Comparison of ENCODE assay signal across 18 cellular contexts in the genomic region with DNA sequence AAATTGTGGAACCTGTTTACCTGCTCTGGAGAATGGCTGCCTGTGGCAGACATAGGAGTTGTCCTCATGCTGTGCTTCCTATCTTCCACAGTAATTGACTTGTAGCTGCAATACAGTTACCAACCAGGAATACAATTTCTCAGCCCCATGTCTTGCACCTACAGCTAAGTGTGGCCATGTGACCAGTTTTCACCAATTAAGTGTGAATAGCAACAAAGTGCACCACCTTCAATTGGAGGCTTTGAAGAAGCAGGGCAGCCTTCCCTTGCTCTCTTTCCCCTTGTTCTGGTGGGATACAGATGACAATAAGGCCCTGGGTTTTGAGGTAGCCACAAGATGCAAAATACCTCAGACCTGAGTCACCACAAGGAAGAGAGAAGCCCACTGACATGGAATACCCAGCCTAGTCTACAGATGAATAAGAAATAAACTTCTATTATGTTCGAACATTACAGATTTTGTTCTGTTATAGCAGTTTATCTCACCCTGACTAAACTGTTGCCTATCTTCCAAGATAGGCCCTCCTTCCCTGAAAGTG.
A peak's percentile ranks its signal among the peaks of the same experiment; 100 is the strongest.
DNase-seq lines count a peak whose midpoint lies in the region; ATAC-seq, FAIRE-seq and TF ChIP-seq lines count a peak whose summit lies in the region.
"Had no signal": no experiment of that assay in that cellular context is flagged by ENCODE, and none has a peak within 500 bp of the region (broad histone marks: within the 10 kb centered on the region; RNA-seq: fewer than 3 reads in every experiment).

No MANE protein-coding gene starts in this region.

- POLR2A ChIA-PET in PC-3 (lab: Charles Lee; ENCODE audit: unreplicated experiment), result no interaction called here

- H3K4me1 Mint-ChIP-seq in GM23338 (peaks cover 9% of the 10 kb centered on the region), astrocyte (ENCODE audit: low read depth, unreplicated experiment) (peaks cover 10% of the 10 kb centered on the region)

- H3K79me2 ChIP-seq in GM23338 (replicated peaks; ENCODE audit: insufficient read depth), result no peaks in the 10 kb centered on the region
- no peaks in the 10 kb centered on the region for H3K79me2 ChIP-seq in astrocyte (ENCODE audit: insufficient read depth, low read length)
- no peaks in the 10 kb centered on the region for H3K79me2 ChIP-seq in PC-3 (ENCODE audit: low read length)

- FAIRE-seq in astrocyte (lab: Jason Lieb, UNC), result no peak
- FAIRE-seq: GM18507 had no signal

- no peak for ATAC-seq in GM23338
- no peak for ATAC-seq in lower lobe of right lung
- no peak for ATAC-seq in PC-3

- H3K27ac Mint-ChIP-seq in GM23338, result no peak overlapping the region
- H3K27ac Mint-ChIP-seq in astrocyte (ENCODE audit: unreplicated experiment), result no peak overlapping the region

- no peaks in the 10 kb centered on the region for H3K27me3 ChIP-seq in GM23338 (ENCODE audit: insufficient read depth)
- no peaks in the 10 kb centered on the region for H3K27me3 ChIP-seq in astrocyte (ENCODE audit: insufficient read depth, low read length)
- no peaks in the 10 kb centered on the region for H3K27me3 ChIP-seq in lower lobe of right lung (ENCODE audit: low read depth)
- no peaks in the 10 kb centered on the region for H3K27me3 ChIP-seq in PC-3 (ENCODE audit: low read length)

- no peaks in the 10 kb centered on the region for H3F3A ChIP-seq in GM23338 (replicated peaks; ENCODE audit: low read depth)
- H3F3A ChIP-seq in PC-3 (ENCODE audit: low read length, unreplicated experiment), result no peaks in the 10 kb centered on the region

- H3K9ac ChIP-seq in astrocyte (ENCODE audit: low read length) (no peak overlapping the region), PC-3 (ENCODE audit: low read length) (no peak overlapping the region)

- H3K27me3 Mint-ChIP-seq in GM23338 (ENCODE audit: insufficient read depth, low read depth, poor library complexity), result peaks cover 2% of the 10 kb centered on the region
- H3K27me3 Mint-ChIP-seq in astrocyte (ENCODE audit: low read depth, unreplicated experiment), result no peaks in the 10 kb centered on the region

- H3K4me3 Mint-ChIP-seq in GM23338 (no peak overlapping the region), astrocyte (ENCODE audit: unreplicated experiment) (no peak overlapping the region)

- intact Hi-C loops in lower lobe of right lung (cut with DNase I) (no loop called here), PC-3 (cut with micrococcal nuclease) (no loop called here)

- H3K4me1 ChIP-seq in GM23338 (ENCODE audit: insufficient read depth) (no peaks in the 10 kb centered on the region), astrocyte (ENCODE audit: insufficient read depth, low read length) (no peaks in the 10 kb centered on the region), lower lobe of right lung (peaks cover 13% of the 10 kb centered on the region), PC-3 (ENCODE audit: insufficient read depth, low read length) (no peaks in the 10 kb centered on the region)

- H3K4me2 ChIP-seq in GM23338 (no peak overlapping the region), astrocyte (ENCODE audit: low read length) (no peak overlapping the region), PC-3 (ENCODE audit: low read length) (no peak overlapping the region)
- H3K4me2 ChIP-seq: PC-9 had no signal

- TF ChIP-seq CTCF in GM23338 (conservative IDR thresholded peaks at IDR 0.05; ENCODE audit: low read depth in 2 of 2), result no peak
- no peak for TF ChIP-seq CTCF in astrocyte (IDR thresholded peaks at IDR 0.05; ENCODE audit: insufficient read depth, low read depth, low read length)
- TF ChIP-seq CTCF in lower lobe of right lung (IDR thresholded peaks at IDR 0.05), result no peak
- TF ChIP-seq CTCF in PC-3 (conservative IDR thresholded peaks at IDR 0.05; ENCODE audit: low read depth, low read length), result no peak

- CTCF ChIA-PET in PC-3 (lab: Charles Lee), result no interaction called here

- H3K9me3 Mint-ChIP-seq in GM23338, result no peaks in the 10 kb centered on the region
- H3K9me3 Mint-ChIP-seq in astrocyte (ENCODE audit: unreplicated experiment), result no peaks in the 10 kb centered on the region

- H3K4me3 ChIP-seq in GM23338 (no peak overlapping the region), astrocyte (ENCODE audit: insufficient read depth, low read depth, low read length) (no peak overlapping the region), lower lobe of right lung (no peak overlapping the region), PC-3 (ENCODE audit: low read length) (no peak overlapping the region)
- H3K4me3 ChIP-seq: PC-9 had no signal

- H3K27ac ChIP-seq in GM23338 (ENCODE audit: low read depth) (no peak overlapping the region), astrocyte (ENCODE audit: low read depth, low read length) (no peak overlapping the region), lower lobe of right lung (no peak overlapping the region), PC-3 (ENCODE audit: low read length) (no peak overlapping the region)
- H3K27ac ChIP-seq: PC-9 had no signal

- H3K9me2 ChIP-seq in GM23338 (ENCODE audit: insufficient read depth) (no peaks in the 10 kb centered on the region), PC-3 (replicated peaks; ENCODE audit: low read length) (no peaks in the 10 kb centered on the region)

- no peaks in the 10 kb centered on the region for H3K36me3 Mint-ChIP-seq in GM23338 (ENCODE audit: low read depth)
- no peaks in the 10 kb centered on the region for H3K36me3 Mint-ChIP-seq in astrocyte (ENCODE audit: low read depth, unreplicated experiment)

- peak; percentile 54 for DNase-seq in EL
- no peak for DNase-seq in GM23338 (ENCODE audit: low spot score)
- DNase-seq in astrocyte (ENCODE audit: low read depth), result peak; percentile 11
- DNase-seq in kidney tubule cell (ENCODE audit: low spot score), result peak; percentile 29
- no peak for DNase-seq in NK-92 (lab: John Stamatoyannopoulos, UW; ENCODE audit: unreplicated experiment)
- DNase-seq in DMS79 treated with DMSO at 0.1 percent for 48 hours (lab: John Stamatoyannopoulos, UW), result no peak
- DNase-seq in lower lobe of right lung, result no peak
- DNase-seq in PC-3, result no peak
- DNase-seq: COR-L47, GOT3, MV-4-11, NCI-H1436, NCI-H2029, NCI-H2171 treated with DMSO at 0.1 percent for 48 hours, NCI-H446 treated with DMSO at 0.1 percent for 48 hours, PC-9, SW 1271 had no signal

- H3K9me3 ChIP-seq in astrocyte (ENCODE audit: insufficient read depth, low read depth, low read length), result no peaks in the 10 kb centered on the region
- no peaks in the 10 kb centered on the region for H3K9me3 ChIP-seq in lower lobe of right lung
- H3K9me3 ChIP-seq in PC-3 (ENCODE audit: low read length), result no peaks in the 10 kb centered on the region

- no peaks in the 10 kb centered on the region for H4K20me1 ChIP-seq in GM23338 (replicated peaks; ENCODE audit: insufficient read depth)
- H4K20me1 ChIP-seq in astrocyte (ENCODE audit: insufficient read depth, low read length), result no peaks in the 10 kb centered on the region
- no peaks in the 10 kb centered on the region for H4K20me1 ChIP-seq in PC-3 (ENCODE audit: low read length)

- H3K36me3 ChIP-seq in GM23338 (ENCODE audit: insufficient read depth), result no peaks in the 10 kb centered on the region
- no peaks in the 10 kb centered on the region for H3K36me3 ChIP-seq in astrocyte (ENCODE audit: insufficient read depth, low read length)
- H3K36me3 ChIP-seq in lower lobe of right lung, result no peaks in the 10 kb centered on the region
- H3K36me3 ChIP-seq in PC-3 (ENCODE audit: low read depth, low read length), result no peaks in the 10 kb centered on the region

- BruUV-seq in PC-3 (replicated peaks; lab: Mats Ljungman, UMichigan), result no TSS peak

- H2AFZ ChIP-seq in GM23338 (peak overlapping the region; percentile 78; the same call in 1 of the 2 replicates), astrocyte (ENCODE audit: low read depth, low read length) (no peak overlapping the region), PC-3 (ENCODE audit: low read length) (no peak overlapping the region)
- H2AFZ ChIP-seq: PC-9 had no signal

TF ChIP-seq in GM23338, 12 proteins besides CTCF, POLR2A, EP300 and RAD21 (continues in another document):
- TF ChIP-seq ZNF114 (CRISPR knock-in tag; IDR thresholded peaks at IDR 0.05), result no peak
- no peak for TF ChIP-seq POLR2AphosphoS5 (IDR thresholded peaks at IDR 0.05; ENCODE audit: low read depth)

Comparison
In these comparisons a context has a peak if more than half of its experiments do, and no peak if none do; other contexts are left out.
1. DNase-seq: peak in EL (single experiment), astrocyte (single experiment) and kidney tubule cell (single experiment); none in GM23338 (single experiment), NK-92 (single experiment), DMS79 treated with DMSO at 0.1 percent for 48 hours (single experiment), lower lobe of right lung (single experiment) and PC-3 (single experiment).